8 cellular contexts compared by ENCODE assay signal in the genomic region with DNA sequence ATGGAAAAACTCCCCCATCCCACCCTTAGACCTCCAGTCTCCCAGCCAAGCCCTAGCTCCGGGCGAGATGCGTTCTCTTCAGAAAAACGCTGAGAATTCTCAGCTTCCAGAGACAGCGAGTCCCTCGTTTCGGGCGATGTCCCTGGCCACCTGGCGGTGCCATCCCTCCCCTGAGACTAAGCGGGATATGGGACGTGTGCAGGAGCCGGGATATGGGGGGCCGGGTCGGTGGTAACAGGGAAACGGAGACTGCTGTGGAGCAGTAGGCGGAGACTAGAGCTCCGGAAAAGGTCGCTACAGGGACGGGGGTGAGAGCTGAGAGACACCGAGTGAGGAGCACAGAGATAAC. TPM values are rescaled to one million over a fixed set of nuclear protein-coding genes. Genes with fewer than 3 reads are reported as not detected.
DNase-seq lines count a peak whose midpoint lies in the region; ATAC-seq lines count a peak whose summit lies in the region.

No MANE protein-coding gene starts in this region.

- H3K9ac ChIP-seq in endocrine pancreas (ENCODE audit: control insufficient read depth, insufficient read depth, low read length): peak overlapping the region; percentile 54

- no peaks in the 10 kb centered on the region for H3K36me3 ChIP-seq in endocrine pancreas (ENCODE audit: control insufficient read depth, insufficient read depth, low read length)

- H3K27me3 ChIP-seq in endocrine pancreas (ENCODE audit: control insufficient read depth, insufficient read depth, low read length): no peaks in the 10 kb centered on the region

- H3K9me3 Mint-ChIP-seq in naive thymus-derived CD8-positive, alpha-beta T cell: no peaks in the 10 kb centered on the region

- H3K4me1 Mint-ChIP-seq in naive thymus-derived CD8-positive, alpha-beta T cell: peaks cover 15 to 24% (median 17%) of the 10 kb centered on the region in 4 donors

- peak; percentile 51 to 62 for ATAC-seq in activated CD4-positive, CD25-positive, alpha-beta regulatory T cell treated with anti-CD3 and anti-CD28 coated beads, Interleukin-2, amount 50 U/mL, for 24 hours
- peak; percentile 47 for ATAC-seq in HG02763 (IDR thresholded peaks at IDR 0.05; ENCODE audit: unreplicated experiment)
- ATAC-seq in naive thymus-derived CD8-positive, alpha-beta T cell: peak; percentile 65 to 68

- POLR2A ChIA-PET in naive thymus-derived CD8-positive, alpha-beta T cell (lab: Charles Lee): interaction anchor here (1.0 kb wide), 1 partner anchor 11 kb away, joined by 3 read pairs; no protein-coding TSS in a partner anchor

- H3K4me3 Mint-ChIP-seq in naive thymus-derived CD8-positive, alpha-beta T cell: peak overlapping the region; percentile 90 to 96 (median 95)

- no peak for DNase-seq in activated CD4-positive, CD25-positive, alpha-beta regulatory T cell treated with anti-CD3 and anti-CD28 coated beads, Interleukin-2, amount 50 U/mL, for 72 hours
- DNase-seq in NCI-H526 treated with DMSO at 0.1 percent for 48 hours (lab: John Stamatoyannopoulos, UW) (peak; percentile 90), NCI-H2107 (lab: John Stamatoyannopoulos, UW) (no peak)
- DNase-seq in naive thymus-derived CD8-positive, alpha-beta T cell: no peak
- DNase-seq in stimulated activated CD8-positive, alpha-beta memory T cell treated with anti-CD3 and anti-CD28 coated beads, Interleukin-4, amount 100 ng/mL, for 48 hours: no peak

- H3K9me3 ChIP-seq in endocrine pancreas (ENCODE audit: control insufficient read depth, low read length): no peaks in the 10 kb centered on the region

- H3K36me3 Mint-ChIP-seq in naive thymus-derived CD8-positive, alpha-beta T cell: peaks cover 0 to 3% (median 0%) of the 10 kb centered on the region in 3 donors

- peak overlapping the region in 6 of 10 donors; percentile 29 to 83 (median 72) for H3K27ac Mint-ChIP-seq in naive thymus-derived CD8-positive, alpha-beta T cell

- no peaks in the 10 kb centered on the region for H3K4me1 ChIP-seq in endocrine pancreas (ENCODE audit: control insufficient read depth, insufficient read depth, low read length)

- H3K4me3 ChIP-seq in endocrine pancreas (ENCODE audit: control insufficient read depth, insufficient read depth, low read length): peak overlapping the region; percentile 60

- peaks cover 24 to 36% (median 26%) of the 10 kb centered on the region in 5 donors for H3K27me3 Mint-ChIP-seq in naive thymus-derived CD8-positive, alpha-beta T cell

RNA-seq across cellular contexts. Expression of a gene that starts 0.4 kb away (rescaled TPM):
- under 1 TPM in 1 of 2 experiments, not detected in 1; 0.11 TPM for total RNA-seq in naive thymus-derived CD8-positive, alpha-beta T cell
- not detected for polyA plus RNA-seq in naive thymus-derived CD8-positive, alpha-beta T cell
